In genomic region chr10:42868530-42868929, GRCh38 we compare ENCODE assay signal across 22 cellular contexts.
DNase-seq lines count a peak whose midpoint lies in the region; ATAC-seq and TF ChIP-seq lines count a peak whose summit lies in the region.
"Had no signal": no experiment of that assay in that cellular context is flagged by ENCODE, and none has a peak within 500 bp of the region (broad histone marks: within the 10 kb centered on the region; RNA-seq: fewer than 3 reads in every experiment).

No MANE protein-coding gene starts in this region.

- TF ChIP-seq CTCF in right atrium auricular region (IDR thresholded peaks at IDR 0.05) (no peak), left ventricle myocardium inferior (IDR thresholded peaks at IDR 0.05; ENCODE audit: borderline replicate concordance) (no peak), esophagus muscularis mucosa (IDR thresholded peaks at IDR 0.05) (no peak), lung (IDR thresholded peaks at IDR 0.05; ENCODE audit: control extremely low read depth, extremely low read depth) (no peak), WERI-Rb-1 (IDR thresholded peaks at IDR 0.05; ENCODE audit: low read depth, low read length) (no peak), gastroesophageal sphincter (IDR thresholded peaks at IDR 0.05) (no peak)

- no peak overlapping the region for H2BK12ac ChIP-seq in neuronal stem cell (ENCODE audit: low read length)

- H2AK5ac ChIP-seq in neuronal stem cell (ENCODE audit: low read depth, low read length) = peak overlapping the region; percentile 35

- H3F3A ChIP-seq in GM23248 (ENCODE audit: insufficient read depth) = no peaks in the 10 kb centered on the region

- 93% methylated on average over 9 of the region's 9 CpGs for WGBS in esophagus muscularis mucosa
- 91 to 98% methylated on average over 9 of the region's 9 CpGs for WGBS in lung, 2 donors
- no CpG with 5 or more reads among the region's 9 CpGs for WGBS in neuronal stem cell (ENCODE audit: extremely low coverage in 2 of 2, insufficient read length in 2 of 2, insufficient replicate concordance in 1 of 2), 2 donors
- 86 to 97% methylated on average over 7 of the region's 9 CpGs for WGBS in gastroesophageal sphincter (ENCODE audit: low coverage in 1 of 2), 2 donors
- WGBS in GM23248 (ENCODE audit: low coverage in 1 of 2, low lambda C conversion rate in 2 of 2, missing lambda C conversion rate in 2 of 2), 2 experiments = 79 to 83% methylated on average over 7 to 9 of the region's 9 CpGs

- H3K4ac ChIP-seq in neuronal stem cell (ENCODE audit: low read length) = no peak overlapping the region

- intact Hi-C loops in left ventricle myocardium inferior (cut with micrococcal nuclease) = loop anchor here (5.0 kb wide), 1 partner anchor 239 kb away; no protein-coding TSS in a partner anchor
- intact Hi-C loops in esophagus muscularis mucosa (cut with DNase I) = loop anchor here (2.0 kb wide), 1 partner anchor 236 kb away; no protein-coding TSS in a partner anchor

- no peaks in the 10 kb centered on the region for H3K9me2 ChIP-seq in GM23248 (ENCODE audit: insufficient read depth)

- H2AFZ ChIP-seq in neuronal stem cell (ENCODE audit: low read length) (no peak overlapping the region), GM23248 (no peak overlapping the region)

- H3K18ac ChIP-seq in neuronal stem cell (ENCODE audit: low read length) = no peak overlapping the region

- DNase-seq in right atrium auricular region (ENCODE audit: low spot score) (peak; percentile 50), left ventricle myocardium inferior (no peak), esophagus muscularis mucosa (ENCODE audit: extremely low spot score) (peak; percentile 80), lung (ENCODE audit: low spot score) (peak; percentile 15), neuronal stem cell (ENCODE audit: low spot score) (no peak), WERI-Rb-1 (no peak), GM23248 (no peak)
- DNase-seq: AML-193; CD4-positive, alpha-beta memory T cell; CD4-positive, CD25-positive, alpha-beta regulatory T cell; CD8-positive, alpha-beta memory T cell; COR-L47; DMS 273 treated with DMSO at 0.1 percent for 48 hours; DMS153; DMS53; DMS79 treated with DMSO at 0.1 percent for 48 hours; GF-D8 had no signal

- H4K20me1 ChIP-seq in GM23248 (ENCODE audit: insufficient read depth) = no peaks in the 10 kb centered on the region
- H4K20me1 ChIP-seq: BLaER1 treated with 17β-estradiol and CSF1 and Interleukin-3, amounts not matched to agents 10 nM and 100 nM had no signal

- TF ChIP-seq EP300 in esophagus muscularis mucosa (IDR thresholded peaks at IDR 0.05) = no peak
- TF ChIP-seq EP300 in gastroesophageal sphincter (IDR thresholded peaks at IDR 0.05) = no peak

- H3K23ac ChIP-seq in neuronal stem cell (ENCODE audit: low read depth, low read length, poor library complexity) = no peak overlapping the region

- H3K36me3 ChIP-seq in right atrium auricular region (no peaks in the 10 kb centered on the region), left ventricle myocardium inferior (no peaks in the 10 kb centered on the region), esophagus muscularis mucosa (no peaks in the 10 kb centered on the region), lung (ENCODE audit: control insufficient read depth in 2 of 2, insufficient read depth in 2 of 2, low read length in 2 of 2) (no peaks in the 10 kb centered on the region), neuronal stem cell (replicated peaks in 1 of 2; ENCODE audit: control insufficient read depth in 2 of 2, insufficient read depth in 2 of 2, low read length in 2 of 2) (no peaks in the 10 kb centered on the region), WERI-Rb-1 (no peaks in the 10 kb centered on the region), gastroesophageal sphincter (no peaks in the 10 kb centered on the region), GM23248 (ENCODE audit: low read depth) (no peaks in the 10 kb centered on the region)
- H3K36me3 ChIP-seq: BLaER1 treated with 17β-estradiol and CSF1 and Interleukin-3, amounts not matched to agents 10 nM and 100 nM had no signal

- no peak overlapping the region for H4K91ac ChIP-seq in neuronal stem cell (ENCODE audit: low read depth, low read length, poor library complexity)

- H3K4me2 ChIP-seq in neuronal stem cell (ENCODE audit: insufficient read depth, low read length, poor library complexity, severe bottlenecking) = no peak overlapping the region
- H3K4me2 ChIP-seq in GM23248 (ENCODE audit: unreplicated experiment) = no peak overlapping the region
- H3K4me2 ChIP-seq: A549 had no signal

- H3K79me2 ChIP-seq in GM23248 (ENCODE audit: insufficient read depth) = no peaks in the 10 kb centered on the region

- no peak overlapping the region for H3K14ac ChIP-seq in neuronal stem cell (ENCODE audit: low read length)

- peaks cover 0 to 4% of the 10 kb centered on the region in 2 donors for H3K27me3 ChIP-seq in right atrium auricular region
- peaks cover 39% of the 10 kb centered on the region for H3K27me3 ChIP-seq in left ventricle myocardium inferior (ENCODE audit: low read depth)
- peaks cover 0 to 30% (median 5%) of the 10 kb centered on the region in 4 donors for H3K27me3 ChIP-seq in esophagus muscularis mucosa
- H3K27me3 ChIP-seq in lung (ENCODE audit: control insufficient read depth, insufficient read depth) = no peaks in the 10 kb centered on the region
- H3K27me3 ChIP-seq in neuronal stem cell (ENCODE audit: control insufficient read depth in 3 of 3, insufficient read depth in 3 of 3, low read depth in 1 of 3, low read length in 3 of 3) = peaks cover 0 to 13% (median 0%) of the 10 kb centered on the region in 3 experiments
- peaks cover 28% of the 10 kb centered on the region for H3K27me3 ChIP-seq in WERI-Rb-1 (ENCODE audit: insufficient read depth, low read depth, severe bottlenecking)
- H3K27me3 ChIP-seq in gastroesophageal sphincter = peaks cover 41% of the 10 kb centered on the region
- H3K27me3 ChIP-seq in GM23248 (replicated peaks; ENCODE audit: insufficient read depth) = peaks cover 13% of the 10 kb centered on the region
- H3K27me3 ChIP-seq: BLaER1 treated with 17β-estradiol and CSF1 and Interleukin-3, amounts not matched to agents 10 nM and 100 nM had no signal

- no peak for ATAC-seq in lung (ENCODE audit: insufficient read depth, low FRiP score)
- no peak for ATAC-seq in gastroesophageal sphincter
- ATAC-seq: A549 had no signal

- H3K9me3 ChIP-seq in right atrium auricular region = no peaks in the 10 kb centered on the region
- H3K9me3 ChIP-seq in left ventricle myocardium inferior (replicated peaks) = no peaks in the 10 kb centered on the region
- no peaks in the 10 kb centered on the region for H3K9me3 ChIP-seq in esophagus muscularis mucosa
- peaks cover 0 to 4% of the 10 kb centered on the region in 2 donors for H3K9me3 ChIP-seq in lung (ENCODE audit: control insufficient read depth in 2 of 2, insufficient read depth in 1 of 2, low read length in 1 of 2)
- no peaks in the 10 kb centered on the region for H3K9me3 ChIP-seq in neuronal stem cell (replicated peaks in 1 of 2; ENCODE audit: control insufficient read depth in 2 of 2, insufficient read depth in 1 of 2, low read depth in 1 of 2, low read length in 2 of 2)
- H3K9me3 ChIP-seq in WERI-Rb-1 (ENCODE audit: severe bottlenecking) = no peaks in the 10 kb centered on the region
- no peaks in the 10 kb centered on the region for H3K9me3 ChIP-seq in gastroesophageal sphincter
- no peaks in the 10 kb centered on the region for H3K9me3 ChIP-seq in GM23248 (ENCODE audit: low read depth)
- H3K9me3 ChIP-seq: A549; BLaER1 treated with 17β-estradiol and CSF1 and Interleukin-3, amounts not matched to agents 10 nM and 100 nM had no signal

- H3K9ac ChIP-seq in neuronal stem cell (ENCODE audit: low read depth, low read length, poor library complexity) (no peak overlapping the region), GM23248 (no peak overlapping the region)
- H3K9ac ChIP-seq: BLaER1 treated with 17β-estradiol and CSF1 and Interleukin-3, amounts not matched to agents 10 nM and 100 nM had no signal

- H3K27ac ChIP-seq in right atrium auricular region (no peak overlapping the region), left ventricle myocardium inferior (replicated peaks) (no peak overlapping the region), esophagus muscularis mucosa (replicated peaks in 1 of 4) (no peak overlapping the region), lung (ENCODE audit: low read depth in 1 of 2, low read length in 1 of 2) (no peak overlapping the region), neuronal stem cell (replicated peaks; ENCODE audit: low read length) (no peak overlapping the region), WERI-Rb-1 (no peak overlapping the region), gastroesophageal sphincter (no peak overlapping the region), GM23248 (no peak overlapping the region)
- H3K27ac ChIP-seq: 22Rv1, A549, C4-2B had no signal

- H2BK120ac ChIP-seq in neuronal stem cell (ENCODE audit: low read depth, low read length) = no peak overlapping the region

- H3K79me1 ChIP-seq in neuronal stem cell (ENCODE audit: low read depth, low read length) = no peaks in the 10 kb centered on the region

- TF ChIP-seq POLR2A in esophagus muscularis mucosa (IDR thresholded peaks at IDR 0.05; ENCODE audit: low read depth) (no peak), gastroesophageal sphincter (IDR thresholded peaks at IDR 0.05) (no peak)

- in situ Hi-C loops in GM23248 (cut with MboI) = no loop called here

- no peak overlapping the region for H3K4me3 ChIP-seq in right atrium auricular region
- no peak overlapping the region for H3K4me3 ChIP-seq in left ventricle myocardium inferior
- no peak overlapping the region for H3K4me3 ChIP-seq in esophagus muscularis mucosa
- no peak overlapping the region for H3K4me3 ChIP-seq in lung
- H3K4me3 ChIP-seq in neuronal stem cell (ENCODE audit: low read length in 2 of 2) = no peak overlapping the region
- H3K4me3 ChIP-seq in WERI-Rb-1 (ENCODE audit: low read depth, low read length) = no peak overlapping the region
- H3K4me3 ChIP-seq in gastroesophageal sphincter = no peak overlapping the region
- no peak overlapping the region for H3K4me3 ChIP-seq in GM23248
- H3K4me3 ChIP-seq: A549; BLaER1 treated with 17β-estradiol and CSF1 and Interleukin-3, amounts not matched to agents 10 nM and 100 nM had no signal

- no peak overlapping the region for H2BK5ac ChIP-seq in neuronal stem cell (ENCODE audit: low read length)

- H4K8ac ChIP-seq in neuronal stem cell (ENCODE audit: low read depth, low read length) = no peak overlapping the region

- H3K4me1 ChIP-seq in right atrium auricular region (peaks cover 0 to 27% of the 10 kb centered on the region in 2 donors), left ventricle myocardium inferior (peaks cover 33% of the 10 kb centered on the region), esophagus muscularis mucosa (peaks cover 13 to 20% (median 15%) of the 10 kb centered on the region in 4 donors), lung (ENCODE audit: control insufficient read depth in 2 of 2, insufficient read depth in 2 of 2, low read length in 2 of 2) (peaks cover 0 to 13% of the 10 kb centered on the region in 2 donors), neuronal stem cell (ENCODE audit: control insufficient read depth in 2 of 2, insufficient read depth in 1 of 2, low read depth in 1 of 2, low read length in 2 of 2) (no peaks in the 10 kb centered on the region), gastroesophageal sphincter (peaks cover 0 to 15% (median 6%) of the 10 kb centered on the region in 3 donors), GM23248 (ENCODE audit: insufficient read depth) (no peaks in the 10 kb centered on the region)
- H3K4me1 ChIP-seq: A549 had no signal

- no peak overlapping the region for H2BK15ac ChIP-seq in neuronal stem cell (ENCODE audit: low read length)

Comparison
In these comparisons a context has a peak if more than half of its experiments do, and no peak if none do; other contexts are left out.
1. DNase-seq: peak in right atrium auricular region (single experiment), esophagus muscularis mucosa (single experiment) and lung (single experiment); none in left ventricle myocardium inferior (single experiment), neuronal stem cell (single experiment), WERI-Rb-1 (single experiment) and GM23248 (single experiment).